ENCODE assay signal across 10 cellular contexts in genomic region chr1:33364578-33364945, GRCh38. TPM values are rescaled to one million over a fixed set of nuclear protein-coding genes. Genes with fewer than 3 reads are reported as not detected.
DNase-seq lines count a peak whose midpoint lies in the region; ATAC-seq, FAIRE-seq and TF ChIP-seq lines count a peak whose summit lies in the region.
"Had no signal": no experiment of that assay in that cellular context is flagged by ENCODE, and none has a peak within 500 bp of the region (broad histone marks: within the 10 kb centered on the region; RNA-seq: fewer than 3 reads in every experiment).

No MANE protein-coding gene starts in this region.

- no peak overlapping the region for H3K4me3 Mint-ChIP-seq in astrocyte (ENCODE audit: unreplicated experiment)
- H3K4me3 Mint-ChIP-seq: activated CD4-positive, alpha-beta memory T cell treated with anti-CD3 and anti-CD28 coated beads for 36 hours had no signal

- no peak for TF ChIP-seq CTCF in astrocyte (IDR thresholded peaks at IDR 0.05; ENCODE audit: insufficient read depth, low read depth, low read length)
- TF ChIP-seq CTCF in thyroid gland (IDR thresholded peaks at IDR 0.05): peak in 1 of 6 experiments; percentile 3

- peaks cover 5% of the 10 kb centered on the region for H3K27me3 Mint-ChIP-seq in astrocyte (ENCODE audit: low read depth, unreplicated experiment)
- H3K27me3 Mint-ChIP-seq: activated CD4-positive, alpha-beta memory T cell treated with anti-CD3 and anti-CD28 coated beads for 36 hours had no signal

- H3K4me2 ChIP-seq in astrocyte (ENCODE audit: low read length): peak overlapping the region; percentile 33

- H3K27me3 ChIP-seq in astrocyte (ENCODE audit: insufficient read depth, low read length): no peaks in the 10 kb centered on the region
- H3K27me3 ChIP-seq in mucosa of rectum (ENCODE audit: control insufficient read depth in 2 of 2, insufficient read depth in 2 of 2, low read length in 2 of 2): no peaks in the 10 kb centered on the region
- no peaks in the 10 kb centered on the region for H3K27me3 ChIP-seq in thyroid gland

- no peak overlapping the region for H2AFZ ChIP-seq in astrocyte (ENCODE audit: low read depth, low read length)

- H3K36me3 ChIP-seq in astrocyte (ENCODE audit: insufficient read depth, low read length): peaks cover 8% of the 10 kb centered on the region
- no peaks in the 10 kb centered on the region for H3K36me3 ChIP-seq in mucosa of rectum (ENCODE audit: control insufficient read depth in 2 of 2, insufficient read depth in 2 of 2, low read length in 2 of 2)
- no peaks in the 10 kb centered on the region for H3K36me3 ChIP-seq in thyroid gland

- H3K4me3 ChIP-seq in astrocyte (ENCODE audit: insufficient read depth, low read depth, low read length) (no peak overlapping the region), mucosa of rectum (ENCODE audit: low read length in 2 of 2) (no peak overlapping the region), thyroid gland (replicated peaks in 1 of 3) (no peak overlapping the region)

- H3K4me1 ChIP-seq in astrocyte (ENCODE audit: insufficient read depth, low read length): peaks cover 30% of the 10 kb centered on the region
- peaks cover 0 to 13% of the 10 kb centered on the region in 2 donors for H3K4me1 ChIP-seq in mucosa of rectum (ENCODE audit: control insufficient read depth in 2 of 2, insufficient read depth in 2 of 2, low read length in 2 of 2)
- H3K4me1 ChIP-seq in thyroid gland: peaks cover 39 to 58% of the 10 kb centered on the region in 2 donors

- FAIRE-seq in astrocyte (lab: Jason Lieb, UNC): no peak

- no peaks in the 10 kb centered on the region for H3K9me3 ChIP-seq in astrocyte (ENCODE audit: insufficient read depth, low read depth, low read length)
- H3K9me3 ChIP-seq in mucosa of rectum (ENCODE audit: control insufficient read depth in 2 of 2, low read length in 2 of 2): no peaks in the 10 kb centered on the region
- H3K9me3 ChIP-seq in thyroid gland: no peaks in the 10 kb centered on the region

- TF ChIP-seq POLR2A in thyroid gland (IDR thresholded peaks at IDR 0.05): no peak

- ATAC-seq in GM19324 (IDR thresholded peaks at IDR 0.05; ENCODE audit: low FRiP score, unreplicated experiment): no peak

- peak overlapping the region; percentile 51 for H3K27ac Mint-ChIP-seq in astrocyte (ENCODE audit: unreplicated experiment)
- H3K27ac Mint-ChIP-seq: activated CD4-positive, alpha-beta memory T cell treated with anti-CD3 and anti-CD28 coated beads for 36 hours had no signal

- DNase-seq in NCI-H526 treated with DMSO at 0.1 percent for 48 hours (lab: John Stamatoyannopoulos, UW): peak; percentile 46
- no peak for DNase-seq in NCI-H526 (lab: John Stamatoyannopoulos, UW)
- DNase-seq in astrocyte (ENCODE audit: low read depth): no peak
- DNase-seq in thyroid gland: no peak
- no peak for DNase-seq in activated CD4-positive, alpha-beta T cell treated with anti-CD3 and anti-CD28 coated beads for 4 hours
- no peak for DNase-seq in activated effector memory CD4-positive, alpha-beta T cell treated with Interleukin-2 at 50 U/mL for 16 hours
- DNase-seq: activated CD4-positive, alpha-beta memory T cell treated with anti-CD3 and anti-CD28 coated beads for 36 hours; stimulated activated CD4-positive, alpha-beta T cell treated with anti-CD3 and anti-CD28 coated beads, Interleukin-4, amount 100 ng/mL, for 1 hour had no signal

- no peak overlapping the region for H3K9ac ChIP-seq in astrocyte (ENCODE audit: low read length)
- no peak overlapping the region for H3K9ac ChIP-seq in mucosa of rectum (ENCODE audit: low read depth in 1 of 2, low read length in 2 of 2)

- WGBS in thyroid gland, 2 donors: 13 to 31% methylated on average over 2 of the region's 2 CpGs

- no peaks in the 10 kb centered on the region for H4K20me1 ChIP-seq in astrocyte (ENCODE audit: insufficient read depth, low read length)

- peaks cover 14% of the 10 kb centered on the region for H3K36me3 Mint-ChIP-seq in astrocyte (ENCODE audit: low read depth, unreplicated experiment)
- H3K36me3 Mint-ChIP-seq: activated CD4-positive, alpha-beta memory T cell treated with anti-CD3 and anti-CD28 coated beads for 36 hours had no signal

- H3K9me3 Mint-ChIP-seq in astrocyte (ENCODE audit: unreplicated experiment): no peaks in the 10 kb centered on the region
- H3K9me3 Mint-ChIP-seq: activated CD4-positive, alpha-beta memory T cell treated with anti-CD3 and anti-CD28 coated beads for 36 hours had no signal

- H3K79me2 ChIP-seq in astrocyte (ENCODE audit: insufficient read depth, low read length): no peaks in the 10 kb centered on the region

- H3K4me1 Mint-ChIP-seq in astrocyte (ENCODE audit: low read depth, unreplicated experiment): peaks cover 73% of the 10 kb centered on the region

- H3K27ac ChIP-seq in astrocyte (ENCODE audit: low read depth, low read length): no peak overlapping the region
- H3K27ac ChIP-seq in mucosa of rectum (ENCODE audit: low read depth in 2 of 2, low read length in 2 of 2): peak overlapping the region; percentile 25 to 49
- H3K27ac ChIP-seq in thyroid gland: peak overlapping the region; percentile 83 to 85 (median 85)

- intact Hi-C loops in thyroid gland (cut with DNase I): no loop called here

RNA-seq across cellular contexts. Expression of gene A3GALT2, which starts 43.7 kb away (rescaled TPM):
- total RNA-seq in astrocyte (not detected in 2 replicates), thyroid gland (under 1 TPM in 1 of 4 donors, not detected in 3; 0.89 TPM)
- total RNA-seq: activated CD4-positive, alpha-beta memory T cell treated with anti-CD3 and anti-CD28 coated beads for 36 hours had no signal
